Comparison of ENCODE assay signal across 1 cellular context in the genomic region with DNA sequence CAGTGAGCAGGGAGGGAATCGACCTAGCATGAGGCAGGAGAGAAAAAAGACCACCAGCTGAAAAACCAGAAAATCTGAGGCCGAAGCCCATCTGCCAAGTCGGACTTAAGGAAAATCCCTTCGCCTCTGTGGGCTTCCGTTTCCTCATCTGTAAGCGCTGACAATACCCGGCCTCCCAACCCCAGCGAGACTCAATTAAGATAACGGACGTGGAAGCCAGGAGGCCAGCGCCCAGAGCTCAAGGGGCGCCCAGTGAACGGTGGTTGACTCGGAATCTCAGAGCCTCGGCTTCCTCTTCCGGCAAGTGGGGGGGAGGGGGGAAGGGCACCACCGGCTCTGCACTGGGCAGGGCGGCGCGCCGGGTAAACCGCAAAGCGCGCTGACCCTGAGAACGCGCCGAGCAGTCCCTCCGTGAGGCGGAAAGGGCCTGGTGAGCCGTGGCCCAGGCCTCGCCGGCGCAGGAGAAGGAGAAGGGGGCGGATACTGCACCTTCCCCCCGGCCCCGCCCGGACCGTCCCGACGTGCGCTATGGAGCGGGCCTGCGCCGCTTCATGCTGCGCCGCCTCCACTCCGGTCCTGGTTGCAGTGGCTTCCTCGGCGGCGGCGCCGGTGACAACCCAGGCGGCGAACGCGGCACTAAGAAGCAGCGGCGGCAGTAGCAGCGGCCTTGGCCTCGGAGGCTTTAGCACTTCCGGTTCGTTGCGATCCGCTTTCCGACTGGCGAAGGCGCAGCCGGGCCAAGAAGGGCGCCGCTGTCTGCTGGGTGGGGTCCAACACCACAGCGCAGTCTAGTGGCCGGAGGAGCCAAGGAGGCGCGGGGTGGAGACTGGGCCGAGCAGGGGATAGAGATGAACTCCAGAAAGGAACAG.
TF ChIP-seq lines count a peak whose summit lies in the region.

DPP8 (minus strand) TSS at position 693 of the 869 bp plus-strand sequence. CDS start 5,136 bp downstream, outside the sequence.

TF ChIP-seq in HepG2, 621 proteins besides CTCF, POLR2A, EP300 and RAD21 (continued from another document and continues in another):
- peak; percentile 90; the same call in 1 of the 2 replicates for TF ChIP-seq HINFP (CRISPR knock-in tag; IDR thresholded peaks at IDR 0.05; ENCODE audit: low read depth)
- no peak for TF ChIP-seq ZNF496 (CRISPR knock-in tag; IDR thresholded peaks at IDR 0.05; ENCODE audit: insufficient replicate concordance)
- no peak for TF ChIP-seq NBN (conservative IDR thresholded peaks at IDR 0.05)
- TF ChIP-seq ZKSCAN1 (IDR thresholded peaks at IDR 0.05; ENCODE audit: low read length) = 0 out of 2 replicates have a peak, but pooled peaks have one; percentile 10
- TF ChIP-seq SOX5 (CRISPR knock-in tag; IDR thresholded peaks at IDR 0.05; ENCODE audit: borderline replicate concordance) = 0 out of 2 replicates have a peak, but pooled peaks have one; percentile 48
- TF ChIP-seq, protein P1, sequence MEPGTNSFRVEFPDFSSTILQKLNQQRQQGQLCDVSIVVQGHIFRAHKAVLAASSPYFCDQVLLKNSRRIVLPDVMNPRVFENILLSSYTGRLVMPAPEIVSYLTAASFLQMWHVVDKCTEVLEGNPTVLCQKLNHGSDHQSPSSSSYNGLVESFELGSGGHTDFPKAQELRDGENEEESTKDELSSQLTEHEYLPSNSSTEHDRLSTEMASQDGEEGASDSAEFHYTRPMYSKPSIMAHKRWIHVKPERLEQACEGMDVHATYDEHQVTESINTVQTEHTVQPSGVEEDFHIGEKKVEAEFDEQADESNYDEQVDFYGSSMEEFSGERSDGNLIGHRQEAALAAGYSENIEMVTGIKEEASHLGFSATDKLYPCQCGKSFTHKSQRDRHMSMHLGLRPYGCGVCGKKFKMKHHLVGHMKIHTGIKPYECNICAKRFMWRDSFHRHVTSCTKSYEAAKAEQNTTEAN (CRISPR knock-in tag; conservative IDR thresholded peaks at IDR 0.05) = 0 out of 2 replicates have a peak, but pooled peaks have one; percentile 31
- TF ChIP-seq ZNF709 (CRISPR knock-in tag; IDR thresholded peaks at IDR 0.05) = no peak
- peak; percentile 92 for TF ChIP-seq KDM4B (CRISPR knock-in tag; IDR thresholded peaks at IDR 0.05)
- TF ChIP-seq ZNF83 (CRISPR knock-in tag; IDR thresholded peaks at IDR 0.05; ENCODE audit: borderline replicate concordance) = no peak
- TF ChIP-seq ZNF512B (CRISPR knock-in tag; IDR thresholded peaks at IDR 0.05; ENCODE audit: borderline replicate concordance) = peak; percentile 39; the same call in 1 of the 2 replicates
- peak; percentile 96 for TF ChIP-seq POGZ (CRISPR knock-in tag; IDR thresholded peaks at IDR 0.05)
- peak; percentile 95 for TF ChIP-seq ZFP36L1 (CRISPR knock-in tag; IDR thresholded peaks at IDR 0.05)
- TF ChIP-seq ZBTB20 (CRISPR knock-in tag; IDR thresholded peaks at IDR 0.05; ENCODE audit: borderline replicate concordance, low read depth) = peak; percentile 87; the same call in 1 of the 2 replicates
- TF ChIP-seq MEIS1 (CRISPR knock-in tag; IDR thresholded peaks at IDR 0.05; ENCODE audit: borderline replicate concordance) = peak; percentile 90; the same call in 1 of the 2 replicates
- TF ChIP-seq ZNF850 (CRISPR knock-in tag; conservative IDR thresholded peaks at IDR 0.05) = no peak; the same call in 1 of the 2 replicates
- TF ChIP-seq MAFF (IDR thresholded peaks at IDR 0.05; ENCODE audit: low read depth, low read length) = no peak
- peak; percentile 84 for TF ChIP-seq MED8 (CRISPR knock-in tag; IDR thresholded peaks at IDR 0.05; ENCODE audit: insufficient replicate concordance)
- peak; percentile 62 for TF ChIP-seq ZNF557 (CRISPR knock-in tag; IDR thresholded peaks at IDR 0.05)
- peak; percentile 75; the same call in 1 of the 2 replicates for TF ChIP-seq ZNF335 (CRISPR knock-in tag; IDR thresholded peaks at IDR 0.05)
- TF ChIP-seq, protein P2, sequence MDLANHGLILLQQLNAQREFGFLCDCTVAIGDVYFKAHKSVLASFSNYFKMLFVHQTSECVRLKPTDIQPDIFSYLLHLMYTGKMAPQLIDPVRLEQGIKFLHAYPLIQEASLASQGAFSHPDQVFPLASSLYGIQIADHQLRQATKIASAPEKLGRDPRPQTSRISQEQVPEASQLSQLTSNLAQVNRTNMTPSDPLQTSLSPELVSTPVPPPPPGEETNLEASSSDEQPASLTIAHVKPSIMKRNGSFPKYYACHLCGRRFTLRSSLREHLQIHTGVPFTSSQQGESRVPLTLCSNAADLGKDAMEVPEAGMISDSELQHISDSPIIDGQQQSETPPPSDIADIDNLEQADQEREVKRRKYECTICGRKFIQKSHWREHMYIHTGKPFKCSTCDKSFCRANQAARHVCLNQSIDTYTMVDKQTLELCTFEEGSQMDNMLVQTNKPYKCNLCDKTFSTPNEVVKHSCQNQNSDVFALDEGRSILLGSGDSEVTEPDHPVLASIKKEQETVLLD (CRISPR knock-in tag; IDR thresholded peaks at IDR 0.05; ENCODE audit: low read depth) = peak; percentile 70; the same call in 1 of the 2 replicates
- TF ChIP-seq, protein P3, sequence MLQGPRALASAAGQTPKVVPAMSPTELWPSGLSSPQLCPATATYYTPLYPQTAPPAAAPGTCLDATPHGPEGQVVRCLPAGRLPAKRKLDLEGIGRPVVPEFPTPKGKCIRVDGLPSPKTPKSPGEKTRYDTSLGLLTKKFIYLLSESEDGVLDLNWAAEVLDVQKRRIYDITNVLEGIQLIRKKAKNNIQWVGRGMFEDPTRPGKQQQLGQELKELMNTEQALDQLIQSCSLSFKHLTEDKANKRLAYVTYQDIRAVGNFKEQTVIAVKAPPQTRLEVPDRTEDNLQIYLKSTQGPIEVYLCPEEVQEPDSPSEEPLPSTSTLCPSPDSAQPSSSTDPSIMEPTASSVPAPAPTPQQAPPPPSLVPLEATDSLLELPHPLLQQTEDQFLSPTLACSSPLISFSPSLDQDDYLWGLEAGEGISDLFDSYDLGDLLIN (CRISPR knock-in tag; IDR thresholded peaks at IDR 0.05; ENCODE audit: borderline replicate concordance) = no peak
- TF ChIP-seq, protein P4, sequence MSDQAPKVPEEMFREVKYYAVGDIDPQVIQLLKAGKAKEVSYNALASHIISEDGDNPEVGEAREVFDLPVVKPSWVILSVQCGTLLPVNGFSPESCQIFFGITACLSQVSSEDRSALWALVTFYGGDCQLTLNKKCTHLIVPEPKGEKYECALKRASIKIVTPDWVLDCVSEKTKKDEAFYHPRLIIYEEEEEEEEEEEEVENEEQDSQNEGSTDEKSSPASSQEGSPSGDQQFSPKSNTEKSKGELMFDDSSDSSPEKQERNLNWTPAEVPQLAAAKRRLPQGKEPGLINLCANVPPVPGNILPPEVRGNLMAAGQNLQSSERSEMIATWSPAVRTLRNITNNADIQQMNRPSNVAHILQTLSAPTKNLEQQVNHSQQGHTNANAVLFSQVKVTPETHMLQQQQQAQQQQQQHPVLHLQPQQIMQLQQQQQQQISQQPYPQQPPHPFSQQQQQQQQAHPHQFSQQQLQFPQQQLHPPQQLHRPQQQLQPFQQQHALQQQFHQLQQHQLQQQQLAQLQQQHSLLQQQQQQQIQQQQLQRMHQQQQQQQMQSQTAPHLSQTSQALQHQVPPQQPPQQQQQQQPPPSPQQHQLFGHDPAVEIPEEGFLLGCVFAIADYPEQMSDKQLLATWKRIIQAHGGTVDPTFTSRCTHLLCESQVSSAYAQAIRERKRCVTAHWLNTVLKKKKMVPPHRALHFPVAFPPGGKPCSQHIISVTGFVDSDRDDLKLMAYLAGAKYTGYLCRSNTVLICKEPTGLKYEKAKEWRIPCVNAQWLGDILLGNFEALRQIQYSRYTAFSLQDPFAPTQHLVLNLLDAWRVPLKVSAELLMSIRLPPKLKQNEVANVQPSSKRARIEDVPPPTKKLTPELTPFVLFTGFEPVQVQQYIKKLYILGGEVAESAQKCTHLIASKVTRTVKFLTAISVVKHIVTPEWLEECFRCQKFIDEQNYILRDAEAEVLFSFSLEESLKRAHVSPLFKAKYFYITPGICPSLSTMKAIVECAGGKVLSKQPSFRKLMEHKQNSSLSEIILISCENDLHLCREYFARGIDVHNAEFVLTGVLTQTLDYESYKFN (CRISPR knock-in tag; conservative IDR thresholded peaks at IDR 0.05) = peak; percentile 63
- TF ChIP-seq ZNF431 (CRISPR knock-in tag; IDR thresholded peaks at IDR 0.05; ENCODE audit: borderline replicate concordance, low read depth) = peak; percentile 53; the same call in 1 of the 2 replicates
- TF ChIP-seq FOXC1 (CRISPR knock-in tag; IDR thresholded peaks at IDR 0.05; ENCODE audit: borderline replicate concordance) = peak; percentile 85
- TF ChIP-seq LCORL (IDR thresholded peaks at IDR 0.05) = no peak
- peak; percentile 63; the same call in 1 of the 2 replicates for TF ChIP-seq LCORL (CRISPR knock-in tag; IDR thresholded peaks at IDR 0.05)
- no peak for TF ChIP-seq ZSCAN22 (CRISPR knock-in tag; IDR thresholded peaks at IDR 0.05)
- peak; percentile 69 for TF ChIP-seq ZNF691 (CRISPR knock-in tag; IDR thresholded peaks at IDR 0.05; ENCODE audit: borderline replicate concordance, low read depth)
- peak; percentile 73; the same call in 1 of the 2 replicates for TF ChIP-seq MIER2 (CRISPR knock-in tag; IDR thresholded peaks at IDR 0.05)
- TF ChIP-seq, protein P5, sequence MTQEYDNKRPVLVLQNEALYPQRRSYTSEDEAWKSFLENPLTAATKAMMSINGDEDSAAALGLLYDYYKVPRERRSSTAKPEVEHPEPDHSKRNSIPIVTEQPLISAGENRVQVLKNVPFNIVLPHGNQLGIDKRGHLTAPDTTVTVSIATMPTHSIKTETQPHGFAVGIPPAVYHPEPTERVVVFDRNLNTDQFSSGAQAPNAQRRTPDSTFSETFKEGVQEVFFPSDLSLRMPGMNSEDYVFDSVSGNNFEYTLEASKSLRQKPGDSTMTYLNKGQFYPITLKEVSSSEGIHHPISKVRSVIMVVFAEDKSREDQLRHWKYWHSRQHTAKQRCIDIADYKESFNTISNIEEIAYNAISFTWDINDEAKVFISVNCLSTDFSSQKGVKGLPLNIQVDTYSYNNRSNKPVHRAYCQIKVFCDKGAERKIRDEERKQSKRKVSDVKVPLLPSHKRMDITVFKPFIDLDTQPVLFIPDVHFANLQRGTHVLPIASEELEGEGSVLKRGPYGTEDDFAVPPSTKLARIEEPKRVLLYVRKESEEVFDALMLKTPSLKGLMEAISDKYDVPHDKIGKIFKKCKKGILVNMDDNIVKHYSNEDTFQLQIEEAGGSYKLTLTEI (CRISPR knock-in tag; conservative IDR thresholded peaks at IDR 0.05) = no peak
- peak; percentile 95 for TF ChIP-seq ZNF510 (CRISPR knock-in tag; IDR thresholded peaks at IDR 0.05; ENCODE audit: low read depth)
- TF ChIP-seq ZNF17 (CRISPR knock-in tag; IDR thresholded peaks at IDR 0.05) = no peak
- TF ChIP-seq SMARCC2 (IDR thresholded peaks at IDR 0.05) = no peak
- TF ChIP-seq KDM6A (CRISPR knock-in tag; IDR thresholded peaks at IDR 0.05; ENCODE audit: low read depth) = 0 out of 2 replicates have a peak, but pooled peaks have one; percentile 13
- TF ChIP-seq, protein P6, sequence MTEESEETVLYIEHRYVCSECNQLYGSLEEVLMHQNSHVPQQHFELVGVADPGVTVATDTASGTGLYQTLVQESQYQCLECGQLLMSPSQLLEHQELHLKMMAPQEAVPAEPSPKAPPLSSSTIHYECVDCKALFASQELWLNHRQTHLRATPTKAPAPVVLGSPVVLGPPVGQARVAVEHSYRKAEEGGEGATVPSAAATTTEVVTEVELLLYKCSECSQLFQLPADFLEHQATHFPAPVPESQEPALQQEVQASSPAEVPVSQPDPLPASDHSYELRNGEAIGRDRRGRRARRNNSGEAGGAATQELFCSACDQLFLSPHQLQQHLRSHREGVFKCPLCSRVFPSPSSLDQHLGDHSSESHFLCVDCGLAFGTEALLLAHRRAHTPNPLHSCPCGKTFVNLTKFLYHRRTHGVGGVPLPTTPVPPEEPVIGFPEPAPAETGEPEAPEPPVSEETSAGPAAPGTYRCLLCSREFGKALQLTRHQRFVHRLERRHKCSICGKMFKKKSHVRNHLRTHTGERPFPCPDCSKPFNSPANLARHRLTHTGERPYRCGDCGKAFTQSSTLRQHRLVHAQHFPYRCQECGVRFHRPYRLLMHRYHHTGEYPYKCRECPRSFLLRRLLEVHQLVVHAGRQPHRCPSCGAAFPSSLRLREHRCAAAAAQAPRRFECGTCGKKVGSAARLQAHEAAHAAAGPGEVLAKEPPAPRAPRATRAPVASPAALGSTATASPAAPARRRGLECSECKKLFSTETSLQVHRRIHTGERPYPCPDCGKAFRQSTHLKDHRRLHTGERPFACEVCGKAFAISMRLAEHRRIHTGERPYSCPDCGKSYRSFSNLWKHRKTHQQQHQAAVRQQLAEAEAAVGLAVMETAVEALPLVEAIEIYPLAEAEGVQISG (CRISPR knock-in tag; IDR thresholded peaks at IDR 0.05) = peak; percentile 100
- TF ChIP-seq SMYD3 (CRISPR knock-in tag; IDR thresholded peaks at IDR 0.05) = no peak
